14 cellular contexts compared by ENCODE assay signal in the genomic region with DNA sequence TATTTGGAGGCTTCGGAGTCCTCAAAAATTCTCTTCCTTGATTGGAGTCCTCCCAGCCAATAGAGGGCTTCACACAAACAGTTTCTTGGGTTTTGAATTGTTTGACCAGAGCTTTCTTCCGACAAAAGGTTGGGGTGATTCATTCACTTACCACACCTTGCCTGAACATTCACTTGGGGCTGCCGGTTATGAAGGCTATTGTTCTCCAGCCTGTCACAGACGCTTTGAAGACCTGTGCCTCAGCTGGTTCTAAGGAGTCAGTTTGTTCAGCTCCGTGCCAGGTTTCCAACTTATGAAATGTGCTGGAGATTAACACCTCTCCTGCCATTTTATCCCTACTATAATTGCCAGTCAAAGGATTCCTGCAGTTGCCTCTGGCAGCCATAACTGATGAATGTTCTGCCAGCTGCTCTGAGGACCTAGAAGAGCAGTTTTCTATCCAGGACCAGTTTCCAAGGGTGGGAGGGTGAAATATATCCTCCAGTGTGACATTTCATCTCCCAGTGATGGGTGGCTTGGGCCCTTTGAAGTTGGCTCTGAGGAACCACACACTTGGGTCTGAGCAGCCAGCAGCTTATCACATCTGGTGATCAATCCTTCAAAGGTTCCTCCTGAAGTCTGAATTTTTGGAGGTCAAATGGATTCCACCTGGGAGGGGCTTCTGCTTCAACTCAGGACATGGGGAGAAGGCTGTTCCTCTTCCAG. TPM values are rescaled to one million over a fixed set of nuclear protein-coding genes. Genes with fewer than 3 reads are reported as not detected.
DNase-seq lines count a peak whose midpoint lies in the region; ATAC-seq and TF ChIP-seq lines count a peak whose summit lies in the region.
"Had no signal": no experiment of that assay in that cellular context is flagged by ENCODE, and none has a peak within 500 bp of the region (broad histone marks: within the 10 kb centered on the region; RNA-seq: fewer than 3 reads in every experiment).

No MANE protein-coding gene starts in this region.

- 0 out of 4 replicates have a peak overlapping the region, but pooled peaks of 1 of the 2 experiments have one; percentile 29 for H3K4me3 ChIP-seq in SK-N-SH (ENCODE audit: low read depth in 2 of 2, low read length in 1 of 2)
- H3K4me3 ChIP-seq in esophagus squamous epithelium = no peak overlapping the region
- H3K4me3 ChIP-seq in sigmoid colon = no peak overlapping the region
- no peak overlapping the region for H3K4me3 ChIP-seq in testis
- H3K4me3 ChIP-seq: SK-N-MC had no signal

- H3K27ac ChIP-seq in SK-N-SH (ENCODE audit: low read depth in 2 of 2, low read length in 1 of 2) = peak overlapping the region; percentile 95 to 99
- H3K27ac ChIP-seq in esophagus squamous epithelium = peak overlapping the region; percentile 47 to 78 (median 72)
- H3K27ac ChIP-seq in sigmoid colon = peak overlapping the region; percentile 29 to 82 (median 59)
- no peak overlapping the region for H3K27ac ChIP-seq in testis

- no peaks in the 10 kb centered on the region for H4K20me1 ChIP-seq in SK-N-SH (ENCODE audit: insufficient read depth)

- TF ChIP-seq RAD21 in SK-N-SH (IDR thresholded peaks at IDR 0.05; ENCODE audit: low read length) = no peak

- POLR2A ChIA-PET in SK-N-SH (lab: Yijun Ruan, JAX) = interaction anchor here (0.6 to 0.8 kb wide), 2 partner anchors 48 to 135 kb away, joined by 3 read pairs; partner anchors contain the start of gene PIK3IP1

- TF ChIP-seq EP300 in SK-N-SH (IDR thresholded peaks at IDR 0.05; ENCODE audit: borderline replicate concordance in 1 of 2, low read depth in 1 of 2, low read length in 1 of 2) = no peak
- TF ChIP-seq EP300 in sigmoid colon (IDR thresholded peaks at IDR 0.05) = no peak

- peaks cover 30% of the 10 kb centered on the region for H3K4me1 ChIP-seq in ES-I3 (ENCODE audit: insufficient read depth, low read length)
- H3K4me1 ChIP-seq in SK-N-SH (ENCODE audit: control insufficient read depth in 1 of 2, insufficient read depth in 2 of 2, low read depth in 1 of 2, low read length in 1 of 2) = peaks cover 36 to 48% of the 10 kb centered on the region in 2 experiments
- H3K4me1 ChIP-seq in esophagus squamous epithelium = peaks cover 12 to 37% (median 16%) of the 10 kb centered on the region in 3 donors
- peaks cover 0 to 34% (median 29%) of the 10 kb centered on the region in 4 donors for H3K4me1 ChIP-seq in sigmoid colon
- H3K4me1 ChIP-seq in testis = peaks cover 7% of the 10 kb centered on the region

- H3K4me2 ChIP-seq in SK-N-SH = peak overlapping the region; percentile 58

- CTCF ChIA-PET in SK-N-SH (lab: Yijun Ruan, JAX) = interaction anchor here (1.1 to 2.8 kb wide), 5 partner anchors 7 to 43 kb away, joined by 3 to 13 read pairs (median 8); partner anchors contain the start of gene LIMK2

- TF ChIP-seq CTCF in SK-N-SH (IDR thresholded peaks at IDR 0.05) = no peak; the same call in none of the 2 replicates
- no peak for TF ChIP-seq CTCF in esophagus squamous epithelium (IDR thresholded peaks at IDR 0.05)
- no peak for TF ChIP-seq CTCF in sigmoid colon (IDR thresholded peaks at IDR 0.05)
- TF ChIP-seq CTCF in testis (IDR thresholded peaks at IDR 0.05) = no peak

- H3K9me2 ChIP-seq in SK-N-SH = no peaks in the 10 kb centered on the region

- H3K36me3 ChIP-seq in ES-I3 (ENCODE audit: insufficient read depth, low read length) (no peaks in the 10 kb centered on the region), SK-N-SH (replicated peaks in 1 of 2; ENCODE audit: control insufficient read depth in 1 of 2, insufficient read depth in 2 of 2, low read length in 1 of 2) (no peaks in the 10 kb centered on the region), esophagus squamous epithelium (peaks cover 0 to 6% (median 0%) of the 10 kb centered on the region in 3 donors), sigmoid colon (no peaks in the 10 kb centered on the region), testis (ENCODE audit: low read depth, missing control alignments) (no peaks in the 10 kb centered on the region)

- WGBS in SK-N-SH (ENCODE audit: low lambda C conversion rate) = 53% methylated on average over 5 of the region's 5 CpGs
- 21 to 65% methylated on average over 5 of the region's 5 CpGs for whole genome bisulfite sequencing in esophagus squamous epithelium, 2 donors
- 66 to 83% methylated on average over 5 of the region's 5 CpGs for WGBS in sigmoid colon, 2 donors
- 78 to 93% methylated on average over 5 of the region's 5 CpGs for WGBS in testis, 2 donors

- no peak overlapping the region for H2AFZ ChIP-seq in SK-N-SH (ENCODE audit: low read depth)

- H3K27me3 ChIP-seq in SK-N-SH (ENCODE audit: insufficient read depth) = no peaks in the 10 kb centered on the region
- no peaks in the 10 kb centered on the region for H3K27me3 ChIP-seq in esophagus squamous epithelium
- H3K27me3 ChIP-seq in sigmoid colon = no peaks in the 10 kb centered on the region
- no peaks in the 10 kb centered on the region for H3K27me3 ChIP-seq in testis

- TF ChIP-seq POLR2A in esophagus squamous epithelium (IDR thresholded peaks at IDR 0.05) = no peak
- no peak for TF ChIP-seq POLR2A in sigmoid colon (IDR thresholded peaks at IDR 0.05)
- no peak for TF ChIP-seq POLR2A in testis (IDR thresholded peaks at IDR 0.05)

- intact Hi-C loops in esophagus squamous epithelium (cut with DNase I) (no loop called here), sigmoid colon (cut with DNase I) (no loop called here), testis (cut with DNase I; ENCODE audit: low total_unique reads) (no loop called here)

- ATAC-seq in HG02610 (IDR thresholded peaks at IDR 0.05; ENCODE audit: unreplicated experiment) = no peak

- H3F3A ChIP-seq in SK-N-SH (replicated peaks; ENCODE audit: insufficient read depth) = peaks cover 57% of the 10 kb centered on the region

- DNase-seq in SK-N-SH (no peak), esophagus squamous epithelium (lab: John Stamatoyannopoulos, UW) (no peak), sigmoid colon (no peak), SHP77 (lab: John Stamatoyannopoulos, UW) (no peak), NCI-H1694 (lab: John Stamatoyannopoulos, UW) (no peak), testis (no peak)
- DNase-seq: activated CD8-positive, alpha-beta memory T cell treated with anti-CD3 and anti-CD28 coated beads for 24 hours; CD8-positive, alpha-beta memory T cell; glutamatergic neuron; NCI-H345; stimulated activated CD4-positive, alpha-beta T cell treated with anti-CD3 and anti-CD28 coated beads, Interleukin-2, amount 100 ng/mL, for 24 hours had no signal

- H3K9ac ChIP-seq in ES-I3 (ENCODE audit: low read depth, low read length) (peak overlapping the region; percentile 15; the same call in 1 of the 2 replicates), SK-N-SH (peak overlapping the region; percentile 71; the same call in 1 of the 2 replicates)

- no peaks in the 10 kb centered on the region for H3K9me3 ChIP-seq in ES-I3 (ENCODE audit: control insufficient read depth, insufficient read depth, low read length)
- H3K9me3 ChIP-seq in SK-N-SH = no peaks in the 10 kb centered on the region
- H3K9me3 ChIP-seq in esophagus squamous epithelium = no peaks in the 10 kb centered on the region
- no peaks in the 10 kb centered on the region for H3K9me3 ChIP-seq in sigmoid colon
- no peaks in the 10 kb centered on the region for H3K9me3 ChIP-seq in testis

- peaks cover 72% of the 10 kb centered on the region for H3K79me2 ChIP-seq in SK-N-SH (ENCODE audit: insufficient read depth)

TF ChIP-seq in SK-N-SH, 30 proteins besides CTCF, POLR2A, EP300 and RAD21 (continues in another document):
- TF ChIP-seq USF1 (IDR thresholded peaks at IDR 0.05; ENCODE audit: borderline replicate concordance, low read depth) (no peak), FOXM1 (IDR thresholded peaks at IDR 0.05; ENCODE audit: low read depth) (no peak)
- TF ChIP-seq, protein P1, sequence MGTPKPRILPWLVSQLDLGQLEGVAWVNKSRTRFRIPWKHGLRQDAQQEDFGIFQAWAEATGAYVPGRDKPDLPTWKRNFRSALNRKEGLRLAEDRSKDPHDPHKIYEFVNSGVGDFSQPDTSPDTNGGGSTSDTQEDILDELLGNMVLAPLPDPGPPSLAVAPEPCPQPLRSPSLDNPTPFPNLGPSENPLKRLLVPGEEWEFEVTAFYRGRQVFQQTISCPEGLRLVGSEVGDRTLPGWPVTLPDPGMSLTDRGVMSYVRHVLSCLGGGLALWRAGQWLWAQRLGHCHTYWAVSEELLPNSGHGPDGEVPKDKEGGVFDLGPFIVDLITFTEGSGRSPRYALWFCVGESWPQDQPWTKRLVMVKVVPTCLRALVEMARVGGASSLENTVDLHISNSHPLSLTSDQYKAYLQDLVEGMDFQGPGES (IDR thresholded peaks at IDR 0.05; ENCODE audit: low read depth, low read length) = no peak
- TF ChIP-seq, protein P2, sequence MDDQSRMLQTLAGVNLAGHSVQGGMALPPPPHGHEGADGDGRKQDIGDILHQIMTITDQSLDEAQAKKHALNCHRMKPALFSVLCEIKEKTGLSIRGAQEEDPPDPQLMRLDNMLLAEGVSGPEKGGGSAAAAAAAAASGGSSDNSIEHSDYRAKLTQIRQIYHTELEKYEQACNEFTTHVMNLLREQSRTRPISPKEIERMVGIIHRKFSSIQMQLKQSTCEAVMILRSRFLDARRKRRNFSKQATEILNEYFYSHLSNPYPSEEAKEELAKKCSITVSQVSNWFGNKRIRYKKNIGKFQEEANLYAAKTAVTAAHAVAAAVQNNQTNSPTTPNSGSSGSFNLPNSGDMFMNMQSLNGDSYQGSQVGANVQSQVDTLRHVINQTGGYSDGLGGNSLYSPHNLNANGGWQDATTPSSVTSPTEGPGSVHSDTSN (IDR thresholded peaks at IDR 0.05) = peak; percentile 33; the same call in 1 of the 2 replicates

RNA-seq across cellular contexts. Expression of gene LIMK2, which starts 31.4 kb away (rescaled TPM):
- polyA plus RNA-seq in SK-N-SH (2012; rRNA removed) (9.8 and 10.7 TPM in 2 replicates), sigmoid colon (10 to 100 TPM; 31.9 to 58.7 (median 39.0) TPM), testis (ENCODE audit: insufficient read depth, low read depth, low replicate concordance) (51.7 TPM)
- polyA plus RNA-seq in SK-N-SH (2012; cell fraction: cytosol; rRNA removed) = 8.0 and 8.6 TPM in 2 replicates
- polyA plus RNA-seq in SK-N-SH (2012; cell fraction: nucleus; rRNA removed) = 41.7 and 60.0 TPM in 2 replicates
- total RNA-seq in esophagus squamous epithelium (100 to 1,000 TPM in 2 of 4 donors, 10 to 100 TPM in 2; 61.8 to 134 (median 109) TPM), sigmoid colon (10 to 100 TPM; 10.3 to 20.8 (median 14.0) TPM), testis (100 to 1,000 TPM in 1 of 2 donors, 10 to 100 TPM in 1; 94.0 to 101 TPM)

RNA-seq across cellular contexts. Expression of gene PIK3IP1, which starts 48.8 kb away (rescaled TPM):
- polyA plus RNA-seq in SK-N-SH (2012; rRNA removed) (8.6 and 11.3 TPM in 2 replicates), sigmoid colon (10 to 100 TPM in 1 of 3 donors, 1 to 10 TPM in 2; 5.8 to 87.6 (median 6.0) TPM), testis (ENCODE audit: insufficient read depth, low read depth, low replicate concordance) (42.4 TPM)
- polyA plus RNA-seq in SK-N-SH (2012; cell fraction: cytosol; rRNA removed) = 6.6 and 8.7 TPM in 2 replicates
- 9.5 and 13.2 TPM in 2 replicates for polyA plus RNA-seq in SK-N-SH (2012; cell fraction: nucleus; rRNA removed)
- total RNA-seq in esophagus squamous epithelium (10 to 100 TPM in 3 of 4 donors, 1 to 10 TPM in 1; 7.0 to 53.0 (median 19.2) TPM), sigmoid colon (10 to 100 TPM; 32.4 to 55.0 (median 50.3) TPM), testis (10 to 100 TPM; 65.9 to 89.2 TPM)

Comparison
In these comparisons a context has a peak if more than half of its experiments do, and no peak if none do; other contexts are left out.
1. H3K27ac ChIP-seq: peak in SK-N-SH (2 of 2), esophagus squamous epithelium (4 of 4) and sigmoid colon (4 of 4); none in testis (0 of 2).